Comparison of ENCODE assay signal across 8 cellular contexts in the genomic region with DNA sequence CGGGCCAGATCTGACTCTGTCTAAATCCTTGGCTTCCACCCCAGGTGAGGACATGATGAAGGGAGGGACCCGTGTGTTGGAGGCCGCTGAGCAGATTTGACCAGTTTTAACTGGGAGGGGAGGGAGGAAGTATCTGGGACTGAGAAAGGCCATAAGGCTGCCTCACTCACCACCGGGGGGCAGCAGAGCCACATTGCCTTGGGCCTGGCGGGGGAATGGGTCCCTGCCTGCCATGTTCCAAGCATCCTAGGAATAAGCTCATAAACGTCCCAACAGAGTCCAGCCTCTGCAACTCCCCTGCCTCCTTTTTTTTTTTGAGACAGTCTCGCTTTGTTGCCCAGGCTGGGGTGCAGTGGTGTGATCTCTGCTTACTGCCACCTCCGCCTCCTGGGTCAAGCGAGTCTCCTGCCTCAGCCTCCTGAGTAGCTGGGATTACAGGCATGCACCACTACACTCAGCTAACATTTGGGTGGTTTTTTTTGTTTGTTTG. TPM values are rescaled to one million over a fixed set of nuclear protein-coding genes. Genes with fewer than 3 reads are reported as not detected.
DNase-seq lines count a peak whose midpoint lies in the region; ATAC-seq and TF ChIP-seq lines count a peak whose summit lies in the region.

No MANE protein-coding gene starts in this region.

- 32 to 37% (median 36%) methylated on average over 7 to 9 of the region's 9 CpGs for WGBS in psoas muscle, 3 donors

- no peak overlapping the region for H3K27ac ChIP-seq in psoas muscle

- no peak overlapping the region for H3K4me3 ChIP-seq in psoas muscle

- H3K27me3 ChIP-seq in psoas muscle (ENCODE audit: insufficient read depth in 3 of 3, low read length in 2 of 3) = peaks cover 0 to 18% (median 0%) of the 10 kb centered on the region in 3 donors

- H3K27ac Mint-ChIP-seq in T-cell = no peak overlapping the region

- H3K36me3 ChIP-seq in psoas muscle (ENCODE audit: insufficient read depth in 1 of 2, low read depth in 1 of 2) = no peaks in the 10 kb centered on the region

- intact Hi-C loops in Right ventricle myocardium superior (cut with DNase I) (loop anchor here (5.0 kb wide), 2 partner anchors 54 to 139 kb away; no protein-coding TSS in a partner anchor), psoas muscle (cut with DNase I) (loop anchor here (2.0 to 5.0 kb wide), 3 partner anchors 48 to 140 kb away; no protein-coding TSS in a partner anchor)

- peaks cover 2% of the 10 kb centered on the region for H3K36me3 Mint-ChIP-seq in T-cell

- H3K4me1 ChIP-seq in psoas muscle = peaks cover 8% of the 10 kb centered on the region

- peaks cover 29 to 43% (median 41%) of the 10 kb centered on the region in 3 donors for H3K4me1 Mint-ChIP-seq in T-cell

- no peaks in the 10 kb centered on the region for H3K9me3 Mint-ChIP-seq in T-cell

- no peak overlapping the region for H3K4me3 Mint-ChIP-seq in T-cell

- TF ChIP-seq CTCF in psoas muscle (IDR thresholded peaks at IDR 0.05) = peak; percentile 86

- H3K9me3 ChIP-seq in psoas muscle = no peaks in the 10 kb centered on the region

- CTCF ChIA-PET in T-cell (lab: Charles Lee) = interaction anchor here (0.6 to 1.7 kb wide), 9 partner anchors 9 to 140 kb away, joined by 3 to 8 read pairs (median 4); partner anchors contain the start of genes IL12RB1 (in 2 of the 2) and PIK3R2 (in 1 of the 2)

- ATAC-seq in T-cell (replicated peaks in 1 of 4) (peak in 3 of 4 experiments; percentile 29 to 35 (median 31)), Right ventricle myocardium superior (ENCODE audit: poor library complexity) (peak; percentile 63), psoas muscle (peak; percentile 65 to 77 (median 70)), GM21737 (IDR thresholded peaks at IDR 0.05; ENCODE audit: unreplicated experiment) (no peak), GM18909 (IDR thresholded peaks at IDR 0.05; ENCODE audit: poor library complexity, unreplicated experiment) (no peak)

- H3K27me3 Mint-ChIP-seq in T-cell = no peaks in the 10 kb centered on the region

- peak; percentile 56 for DNase-seq in GM04504 (ENCODE audit: low read depth)
- DNase-seq in NCI-H1105 (lab: John Stamatoyannopoulos, UW) = peak; percentile 78
- peak in 33 of 34 experiments; percentile 32 to 84 (median 61) for DNase-seq in T-cell
- DNase-seq in activated naive CD8-positive, alpha-beta T cell treated with anti-CD3 and anti-CD28 coated beads, Interleukin-2, amount 50 U/mL, for 16 hours (ENCODE audit: low read depth, low spot score) = peak; percentile 51
- peak; percentile 92 for DNase-seq in Right ventricle myocardium superior
- DNase-seq in psoas muscle = peak; percentile 87 to 92

- POLR2A ChIA-PET in T-cell (lab: Charles Lee) = no interaction called here

RNA-seq across cellular contexts. Expression of gene MAST3, which starts 15.5 kb away (rescaled TPM):
- 10 to 100 TPM; 42.0 to 60.2 (median 53.2) TPM for total RNA-seq in T-cell
- total RNA-seq in Right ventricle myocardium superior = 4.9 TPM
- total RNA-seq in psoas muscle = 1 to 10 TPM; 1.7 to 5.1 (median 3.2) TPM
- 1 to 10 TPM in 1 of 3 donors, under 1 TPM in 2; 0.34 to 2.5 (median 0.96) TPM for polyA plus RNA-seq in psoas muscle

RNA-seq across cellular contexts. Expression of gene IL12RB1, which starts 26.3 kb away (rescaled TPM):
- total RNA-seq in T-cell = 10 to 100 TPM; 26.3 to 45.2 (median 39.3) TPM
- total RNA-seq in Right ventricle myocardium superior = 0.75 TPM
- under 1 TPM; 0.15 to 0.53 (median 0.26) TPM for total RNA-seq in psoas muscle
- under 1 TPM in 2 of 3 donors, not detected in 1; 0.14 to 0.17 TPM for polyA plus RNA-seq in psoas muscle

RNA-seq across cellular contexts. Expression of gene PIK3R2, which starts 39.9 kb away (rescaled TPM):
- total RNA-seq in T-cell = 10 to 100 TPM; 11.8 to 25.5 (median 17.6) TPM
- total RNA-seq in Right ventricle myocardium superior = 20.8 TPM
- total RNA-seq in psoas muscle = 10 to 100 TPM in 3 of 4 donors, 1 to 10 TPM in 1; 8.6 to 20.8 (median 15.0) TPM
- polyA plus RNA-seq in psoas muscle = 1 to 10 TPM; 4.6 to 6.0 (median 4.7) TPM

Comparison
In these comparisons a context has a peak if more than half of its experiments do, and no peak if none do; other contexts are left out.
1. ATAC-seq: peak in T-cell (3 of 4), Right ventricle myocardium superior (single experiment) and psoas muscle (4 of 4); none in GM21737 (single experiment) and GM18909 (single experiment).
2. RNA of gene IL12RB1, which starts 26.3 kb away (total RNA-seq): 26.3 to 45.2 TPM in T-cell; 0.75 TPM in Right ventricle myocardium superior (single experiment) and 0.15 to 0.53 TPM in psoas muscle; every median in the first group is over 10 times any median in the second.
3. Peak in every context shown above with its lines, with median percentiles within 50 percentile points of each other: DNase-seq.